ENCODE assay signal across 22 cellular contexts in genomic region chr12:33759279-33759678, GRCh38.
"Had no signal": no experiment of that assay in that cellular context is flagged by ENCODE, and none has a peak within 500 bp of the region (broad histone marks: within the 10 kb centered on the region; RNA-seq: fewer than 3 reads in every experiment).

No MANE protein-coding gene starts in this region.

- H3K27ac ChIP-seq: left ventricle myocardium inferior, neutrophil, parathyroid adenoma, right atrium auricular region, right lobe of liver, tibial nerve, uterus had no signal

- H3K27me3 ChIP-seq: neutrophil, right atrium auricular region, right lobe of liver, tibial nerve, uterus had no signal

- H3K79me2 ChIP-seq: parathyroid adenoma had no signal

- H2AFZ ChIP-seq: parathyroid adenoma had no signal

- H3K4me1 ChIP-seq: left ventricle myocardium inferior, parathyroid adenoma, right atrium auricular region, right lobe of liver, tibial nerve, uterus had no signal

- H3K9me3 ChIP-seq: left ventricle myocardium inferior, neutrophil, right atrium auricular region, right lobe of liver, tibial nerve, uterus had no signal

- DNase-seq: islet precursor cell; left ventricle myocardium inferior; mesendoderm; midbrain; mucosa of descending colon; naive thymus-derived CD4-positive, alpha-beta T cell; occipital lobe; right lobe of liver; stimulated activated CD4-positive, alpha-beta T cell treated with anti-CD3 and anti-CD28 coated beads, Interleukin-1b, Interleukin-23, amount 100 ng/mL, for 48 hours; stimulated activated CD4-positive, alpha-beta T cell treated with anti-CD3 and anti-CD28 coated beads, Interleukin-2, amount 100 ng/mL, for 48 hours; stimulated activated CD4-positive, alpha-beta T cell treated with anti-CD3 and anti-CD28 coated beads, Interleukin-4, amount 100 ng/mL, for 4 hours; stimulated activated CD8-positive, alpha-beta memory T cell treated with anti-CD3 and anti-CD28 coated beads, Interleukin-4, amount 100 ng/mL, for 48 hours; stimulated activated naive CD4-positive, alpha-beta T cell treated with Interleukin-2 at 50 U/mL for 16 hours; stimulated activated naive CD8-positive, alpha-beta T cell treated with anti-CD3 and anti-CD28 coated beads, Interleukin-15, amount 100 ng/mL, for 72 hours; substantia nigra; uterus had no signal

- H3K36me3 ChIP-seq: left ventricle myocardium inferior, neutrophil, right atrium auricular region, right lobe of liver, tibial nerve, uterus had no signal

- H3K4me2 ChIP-seq: smooth muscle cell had no signal

- H3K4me3 ChIP-seq: left ventricle myocardium inferior, lung, mucosa of descending colon, right atrium auricular region, right lobe of liver, smooth muscle cell, tibial nerve, uterus had no signal
